Comparison of ENCODE assay signal across 1 cellular context in the genomic region with DNA sequence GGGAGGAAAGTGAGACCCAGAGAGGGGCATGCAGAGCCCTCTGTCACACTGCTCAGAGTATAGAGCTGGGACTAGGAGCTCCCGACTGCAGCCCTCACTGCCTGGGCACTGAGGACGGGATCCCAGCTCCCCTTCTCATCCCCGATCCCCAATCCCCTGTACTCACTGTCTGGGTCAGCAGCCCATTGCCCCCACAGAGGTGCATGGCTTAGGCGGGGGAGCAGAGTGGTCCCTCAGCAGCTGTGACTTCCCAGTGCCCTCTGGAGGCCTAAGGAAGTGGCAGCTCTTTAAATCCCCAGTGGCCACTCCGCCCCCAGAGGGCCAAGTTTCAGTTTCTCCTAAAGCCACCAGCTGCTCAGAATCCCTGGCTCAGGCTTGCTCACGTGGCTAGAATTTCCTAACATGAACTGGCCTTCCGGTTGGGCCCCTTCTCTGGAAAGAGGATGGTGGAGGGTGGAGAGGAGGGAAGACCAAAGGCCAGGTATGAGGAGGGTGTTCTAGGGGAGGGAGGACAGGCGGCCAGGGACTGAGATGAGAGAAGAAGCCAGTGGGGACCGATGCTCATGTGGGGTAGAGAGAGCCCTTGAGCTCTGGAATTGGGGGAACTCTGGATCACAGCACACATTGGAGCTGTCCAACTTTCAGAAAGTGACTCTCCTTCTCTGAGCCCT.
A peak's percentile ranks its signal among the peaks of the same experiment; 100 is the strongest.
TF ChIP-seq lines count a peak whose summit lies in the region.

A gene with protein sequence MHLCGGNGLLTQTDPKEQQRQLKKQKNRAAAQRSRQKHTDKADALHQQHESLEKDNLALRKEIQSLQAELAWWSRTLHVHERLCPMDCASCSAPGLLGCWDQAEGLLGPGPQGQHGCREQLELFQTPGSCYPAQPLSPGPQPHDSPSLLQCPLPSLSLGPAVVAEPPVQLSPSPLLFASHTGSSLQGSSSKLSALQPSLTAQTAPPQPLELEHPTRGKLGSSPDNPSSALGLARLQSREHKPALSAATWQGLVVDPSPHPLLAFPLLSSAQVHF (minus strand): TSS at position 262 of the 671 bp plus-strand sequence. CDS start 57 bp downstream, at position 205.

TF ChIP-seq in K562, 482 proteins besides CTCF, POLR2A, EP300 and RAD21 (continued from another document and continues in another):
- TF ChIP-seq, protein P1, sequence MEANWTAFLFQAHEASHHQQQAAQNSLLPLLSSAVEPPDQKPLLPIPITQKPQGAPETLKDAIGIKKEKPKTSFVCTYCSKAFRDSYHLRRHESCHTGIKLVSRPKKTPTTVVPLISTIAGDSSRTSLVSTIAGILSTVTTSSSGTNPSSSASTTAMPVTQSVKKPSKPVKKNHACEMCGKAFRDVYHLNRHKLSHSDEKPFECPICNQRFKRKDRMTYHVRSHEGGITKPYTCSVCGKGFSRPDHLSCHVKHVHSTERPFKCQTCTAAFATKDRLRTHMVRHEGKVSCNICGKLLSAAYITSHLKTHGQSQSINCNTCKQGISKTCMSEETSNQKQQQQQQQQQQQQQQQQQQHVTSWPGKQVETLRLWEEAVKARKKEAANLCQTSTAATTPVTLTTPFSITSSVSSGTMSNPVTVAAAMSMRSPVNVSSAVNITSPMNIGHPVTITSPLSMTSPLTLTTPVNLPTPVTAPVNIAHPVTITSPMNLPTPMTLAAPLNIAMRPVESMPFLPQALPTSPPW (CRISPR knock-in tag; IDR thresholded peaks at IDR 0.05): peak; percentile 75
- TF ChIP-seq PHF8 (IDR thresholded peaks at IDR 0.05; ENCODE audit: borderline replicate concordance, low read length): peak; percentile 63; the same call in 1 of the 2 replicates
- no peak for TF ChIP-seq C11orf30 (IDR thresholded peaks at IDR 0.05; ENCODE audit: low read depth)
- no peak for TF ChIP-seq ZBTB8A (IDR thresholded peaks at IDR 0.05; ENCODE audit: partially characterized antibody)
- TF ChIP-seq WHSC1 (IDR thresholded peaks at IDR 0.05; ENCODE audit: low read length): no peak
- TF ChIP-seq, protein P2, sequence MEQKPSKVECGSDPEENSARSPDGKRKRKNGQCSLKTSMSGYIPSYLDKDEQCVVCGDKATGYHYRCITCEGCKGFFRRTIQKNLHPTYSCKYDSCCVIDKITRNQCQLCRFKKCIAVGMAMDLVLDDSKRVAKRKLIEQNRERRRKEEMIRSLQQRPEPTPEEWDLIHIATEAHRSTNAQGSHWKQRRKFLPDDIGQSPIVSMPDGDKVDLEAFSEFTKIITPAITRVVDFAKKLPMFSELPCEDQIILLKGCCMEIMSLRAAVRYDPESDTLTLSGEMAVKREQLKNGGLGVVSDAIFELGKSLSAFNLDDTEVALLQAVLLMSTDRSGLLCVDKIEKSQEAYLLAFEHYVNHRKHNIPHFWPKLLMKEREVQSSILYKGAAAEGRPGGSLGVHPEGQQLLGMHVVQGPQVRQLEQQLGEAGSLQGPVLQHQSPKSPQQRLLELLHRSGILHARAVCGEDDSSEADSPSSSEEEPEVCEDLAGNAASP (IDR thresholded peaks at IDR 0.05): no peak
- 0 out of 2 replicates have a peak, but pooled peaks have one; percentile 50 for TF ChIP-seq LEF1 (IDR thresholded peaks at IDR 0.05)
- TF ChIP-seq MIER1 (IDR thresholded peaks at IDR 0.05; ENCODE audit: low read depth): peak; percentile 71; the same call in 1 of the 2 replicates
- no peak for TF ChIP-seq NUFIP1 (IDR thresholded peaks at IDR 0.05; ENCODE audit: partially characterized antibody)
- no peak for TF ChIP-seq STAT5B (CRISPR knock-in tag; IDR thresholded peaks at IDR 0.05)
- TF ChIP-seq, protein P3, sequence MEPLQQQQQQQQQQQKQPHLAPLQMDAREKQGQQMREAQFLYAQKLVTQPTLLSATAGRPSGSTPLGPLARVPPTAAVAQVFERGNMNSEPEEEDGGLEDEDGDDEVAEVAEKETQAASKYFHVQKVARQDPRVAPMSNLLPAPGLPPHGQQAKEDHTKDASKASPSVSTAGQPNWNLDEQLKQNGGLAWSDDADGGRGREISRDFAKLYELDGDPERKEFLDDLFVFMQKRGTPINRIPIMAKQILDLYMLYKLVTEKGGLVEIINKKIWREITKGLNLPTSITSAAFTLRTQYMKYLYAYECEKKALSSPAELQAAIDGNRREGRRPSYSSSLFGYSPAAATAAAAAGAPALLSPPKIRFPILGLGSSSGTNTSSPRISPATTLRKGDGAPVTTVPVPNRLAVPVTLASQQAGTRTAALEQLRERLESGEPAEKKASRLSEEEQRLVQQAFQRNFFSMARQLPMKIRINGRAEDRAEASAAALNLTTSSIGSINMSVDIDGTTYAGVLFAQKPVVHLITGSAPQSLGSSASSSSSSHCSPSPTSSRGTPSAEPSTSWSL (CRISPR knock-in tag; IDR thresholded peaks at IDR 0.05; ENCODE audit: borderline replicate concordance): no peak
- TF ChIP-seq GABPB2 (CRISPR knock-in tag; conservative IDR thresholded peaks at IDR 0.05): no peak
- no peak for TF ChIP-seq HNRNPUL1 (IDR thresholded peaks at IDR 0.05; ENCODE audit: low read length)
- TF ChIP-seq STAG1 (CRISPR knock-in tag; IDR thresholded peaks at IDR 0.05; ENCODE audit: borderline replicate concordance): peak; percentile 3; the same call in 1 of the 2 replicates
- no peak for TF ChIP-seq ZNF354B (CRISPR knock-in tag; IDR thresholded peaks at IDR 0.05)
- peak; percentile 78 for TF ChIP-seq RAD51 (IDR thresholded peaks at IDR 0.05; ENCODE audit: borderline replicate concordance, low read depth)
- peak; percentile 48; the same call in 1 of the 2 replicates for TF ChIP-seq SUPT5H (IDR thresholded peaks at IDR 0.05)
- TF ChIP-seq BMI1 (IDR thresholded peaks at IDR 0.05; ENCODE audit: low read length): no peak
- TF ChIP-seq ZC3H4 (CRISPR knock-in tag; IDR thresholded peaks at IDR 0.05; ENCODE audit: borderline replicate concordance): no peak
- no peak for TF ChIP-seq HNRNPK (IDR thresholded peaks at IDR 0.05; ENCODE audit: low read depth, low read length, poor library complexity, severe bottlenecking)
- TF ChIP-seq SMARCA4 (IDR thresholded peaks at IDR 0.05): peak; percentile 61; the same call in 1 of the 2 replicates
- no peak for TF ChIP-seq HMG20A (CRISPR knock-in tag; conservative IDR thresholded peaks at IDR 0.05)
- TF ChIP-seq BRF1 (IDR thresholded peaks at IDR 0.05; ENCODE audit: borderline replicate concordance, extremely low read depth, insufficient read length): no peak
- TF ChIP-seq, protein P4, sequence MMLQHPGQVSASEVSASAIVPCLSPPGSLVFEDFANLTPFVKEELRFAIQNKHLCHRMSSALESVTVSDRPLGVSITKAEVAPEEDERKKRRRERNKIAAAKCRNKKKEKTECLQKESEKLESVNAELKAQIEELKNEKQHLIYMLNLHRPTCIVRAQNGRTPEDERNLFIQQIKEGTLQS (IDR thresholded peaks at IDR 0.05): no peak
- TF ChIP-seq, protein P4 (CRISPR knock-in tag; conservative IDR thresholded peaks at IDR 0.05): no peak
- no peak for TF ChIP-seq ZNF165 (CRISPR knock-in tag; IDR thresholded peaks at IDR 0.05; ENCODE audit: borderline replicate concordance)
- TF ChIP-seq ZNF444 (CRISPR knock-in tag; IDR thresholded peaks at IDR 0.05): no peak
- TF ChIP-seq U2AF2 (optimal IDR thresholded peaks at IDR 0.05; ENCODE audit: low read depth, low read length): no peak
- TF ChIP-seq EP400 (IDR thresholded peaks at IDR 0.05): peak; percentile 80
- no peak for TF ChIP-seq ZNF699 (CRISPR knock-in tag; IDR thresholded peaks at IDR 0.05; ENCODE audit: insufficient replicate concordance)
- no peak for TF ChIP-seq CBX1 (IDR thresholded peaks at IDR 0.05; ENCODE audit: low read depth)
- TF ChIP-seq, protein P5, sequence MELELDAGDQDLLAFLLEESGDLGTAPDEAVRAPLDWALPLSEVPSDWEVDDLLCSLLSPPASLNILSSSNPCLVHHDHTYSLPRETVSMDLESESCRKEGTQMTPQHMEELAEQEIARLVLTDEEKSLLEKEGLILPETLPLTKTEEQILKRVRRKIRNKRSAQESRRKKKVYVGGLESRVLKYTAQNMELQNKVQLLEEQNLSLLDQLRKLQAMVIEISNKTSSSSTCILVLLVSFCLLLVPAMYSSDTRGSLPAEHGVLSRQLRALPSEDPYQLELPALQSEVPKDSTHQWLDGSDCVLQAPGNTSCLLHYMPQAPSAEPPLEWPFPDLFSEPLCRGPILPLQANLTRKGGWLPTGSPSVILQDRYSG (tag; conservative IDR thresholded peaks at IDR 0.05; ENCODE audit: low read depth): no peak
- no peak for TF ChIP-seq NFIX (CRISPR knock-in tag; IDR thresholded peaks at IDR 0.05; ENCODE audit: low read depth)
- TF ChIP-seq ZNF436 (CRISPR knock-in tag; IDR thresholded peaks at IDR 0.05): no peak
- TF ChIP-seq SRSF9 (IDR thresholded peaks at IDR 0.05; ENCODE audit: borderline replicate concordance, low read depth, low read length): no peak
- peak; percentile 85 for TF ChIP-seq TAF9B (IDR thresholded peaks at IDR 0.05; ENCODE audit: partially characterized antibody)
- 0 out of 2 replicates have a peak, but pooled peaks have one; percentile 36 for TF ChIP-seq SMARCE1 (IDR thresholded peaks at IDR 0.05)
- no peak for TF ChIP-seq ZNF668 (CRISPR knock-in tag; IDR thresholded peaks at IDR 0.05)
- TF ChIP-seq ZNF589 (CRISPR knock-in tag; IDR thresholded peaks at IDR 0.05; ENCODE audit: low read depth): 0 out of 2 replicates have a peak, but pooled peaks have one; percentile 57
- TF ChIP-seq ZZZ3 (IDR thresholded peaks at IDR 0.05): no peak
- no peak for TF ChIP-seq POLR2H (tag; IDR thresholded peaks at IDR 0.05; ENCODE audit: low read depth)
- TF ChIP-seq NFIC (IDR thresholded peaks at IDR 0.05): no peak
- no peak for TF ChIP-seq PML (IDR thresholded peaks at IDR 0.05; ENCODE audit: low read length)
- TF ChIP-seq, protein P6, sequence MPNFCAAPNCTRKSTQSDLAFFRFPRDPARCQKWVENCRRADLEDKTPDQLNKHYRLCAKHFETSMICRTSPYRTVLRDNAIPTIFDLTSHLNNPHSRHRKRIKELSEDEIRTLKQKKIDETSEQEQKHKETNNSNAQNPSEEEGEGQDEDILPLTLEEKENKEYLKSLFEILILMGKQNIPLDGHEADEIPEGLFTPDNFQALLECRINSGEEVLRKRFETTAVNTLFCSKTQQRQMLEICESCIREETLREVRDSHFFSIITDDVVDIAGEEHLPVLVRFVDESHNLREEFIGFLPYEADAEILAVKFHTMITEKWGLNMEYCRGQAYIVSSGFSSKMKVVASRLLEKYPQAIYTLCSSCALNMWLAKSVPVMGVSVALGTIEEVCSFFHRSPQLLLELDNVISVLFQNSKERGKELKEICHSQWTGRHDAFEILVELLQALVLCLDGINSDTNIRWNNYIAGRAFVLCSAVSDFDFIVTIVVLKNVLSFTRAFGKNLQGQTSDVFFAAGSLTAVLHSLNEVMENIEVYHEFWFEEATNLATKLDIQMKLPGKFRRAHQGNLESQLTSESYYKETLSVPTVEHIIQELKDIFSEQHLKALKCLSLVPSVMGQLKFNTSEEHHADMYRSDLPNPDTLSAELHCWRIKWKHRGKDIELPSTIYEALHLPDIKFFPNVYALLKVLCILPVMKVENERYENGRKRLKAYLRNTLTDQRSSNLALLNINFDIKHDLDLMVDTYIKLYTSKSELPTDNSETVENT (CRISPR knock-in tag; IDR thresholded peaks at IDR 0.05): no peak
- TF ChIP-seq, protein P7, sequence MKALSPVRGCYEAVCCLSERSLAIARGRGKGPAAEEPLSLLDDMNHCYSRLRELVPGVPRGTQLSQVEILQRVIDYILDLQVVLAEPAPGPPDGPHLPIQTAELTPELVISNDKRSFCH (CRISPR knock-in tag; IDR thresholded peaks at IDR 0.05): no peak
- TF ChIP-seq, protein P7 (tag; IDR thresholded peaks at IDR 0.05): no peak
- TF ChIP-seq SMAD2 (IDR thresholded peaks at IDR 0.05; ENCODE audit: low read depth, low read length): no peak
- TF ChIP-seq TEAD1 (CRISPR knock-in tag; IDR thresholded peaks at IDR 0.05): no peak
- TF ChIP-seq, protein P8, sequence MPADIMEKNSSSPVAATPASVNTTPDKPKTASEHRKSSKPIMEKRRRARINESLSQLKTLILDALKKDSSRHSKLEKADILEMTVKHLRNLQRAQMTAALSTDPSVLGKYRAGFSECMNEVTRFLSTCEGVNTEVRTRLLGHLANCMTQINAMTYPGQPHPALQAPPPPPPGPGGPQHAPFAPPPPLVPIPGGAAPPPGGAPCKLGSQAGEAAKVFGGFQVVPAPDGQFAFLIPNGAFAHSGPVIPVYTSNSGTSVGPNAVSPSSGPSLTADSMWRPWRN (IDR thresholded peaks at IDR 0.05; ENCODE audit: low read depth): no peak
- 0 out of 4 replicates have a peak, but pooled peaks of 1 of the 2 experiments have one; percentile 24 for TF ChIP-seq MCM7 (IDR thresholded peaks at IDR 0.05)
- no peak for TF ChIP-seq ZNF347 (CRISPR knock-in tag; IDR thresholded peaks at IDR 0.05; ENCODE audit: low read depth)
- TF ChIP-seq DNMT1 (IDR thresholded peaks at IDR 0.05): no peak
- peak; percentile 64 for TF ChIP-seq TBP (optimal IDR thresholded peaks at IDR 0.05; ENCODE audit: low read depth, low read length)
- TF ChIP-seq HOXB6 (CRISPR knock-in tag; IDR thresholded peaks at IDR 0.05; ENCODE audit: borderline replicate concordance): no peak
- TF ChIP-seq CBX2 (IDR thresholded peaks at IDR 0.05; ENCODE audit: insufficient read depth, low read length, poor library complexity, severe bottlenecking): no peak
- TF ChIP-seq SETDB1 (IDR thresholded peaks at IDR 0.05; ENCODE audit: low read length): no peak
- peak in 1 of 3 experiments; percentile 34 for TF ChIP-seq YY1 (IDR thresholded peaks at IDR 0.05; ENCODE audit: borderline replicate concordance in 1 of 3, control insufficient read depth in 1 of 3, extremely low read depth in 1 of 3, insufficient read depth in 3 of 3, insufficient read length in 1 of 3, insufficient replicate concordance in 2 of 3, low read depth in 1 of 3, low read length in 2 of 3)
- no peak for TF ChIP-seq NCOA2 (IDR thresholded peaks at IDR 0.05; ENCODE audit: partially characterized antibody in 2 of 2)
- no peak for TF ChIP-seq FOXJ2 (tag; IDR thresholded peaks at IDR 0.05)
- TF ChIP-seq GATAD2A (IDR thresholded peaks at IDR 0.05): 0 out of 2 replicates have a peak, but pooled peaks have one; percentile 52
- TF ChIP-seq ZNF146 (CRISPR knock-in tag; IDR thresholded peaks at IDR 0.05; ENCODE audit: unreplicated experiment): no peak
- peak; percentile 41 for TF ChIP-seq SOX6 (IDR thresholded peaks at IDR 0.05)
- TF ChIP-seq SREBF2 (CRISPR knock-in tag; IDR thresholded peaks at IDR 0.05): peak; percentile 21; the same call in 1 of the 2 replicates
- TF ChIP-seq SMAD4 (CRISPR knock-in tag; conservative IDR thresholded peaks at IDR 0.05): peak; percentile 67
- no peak for TF ChIP-seq HNRNPL (IDR thresholded peaks at IDR 0.05; ENCODE audit: low read depth, low read length)
- TF ChIP-seq, protein P9, sequence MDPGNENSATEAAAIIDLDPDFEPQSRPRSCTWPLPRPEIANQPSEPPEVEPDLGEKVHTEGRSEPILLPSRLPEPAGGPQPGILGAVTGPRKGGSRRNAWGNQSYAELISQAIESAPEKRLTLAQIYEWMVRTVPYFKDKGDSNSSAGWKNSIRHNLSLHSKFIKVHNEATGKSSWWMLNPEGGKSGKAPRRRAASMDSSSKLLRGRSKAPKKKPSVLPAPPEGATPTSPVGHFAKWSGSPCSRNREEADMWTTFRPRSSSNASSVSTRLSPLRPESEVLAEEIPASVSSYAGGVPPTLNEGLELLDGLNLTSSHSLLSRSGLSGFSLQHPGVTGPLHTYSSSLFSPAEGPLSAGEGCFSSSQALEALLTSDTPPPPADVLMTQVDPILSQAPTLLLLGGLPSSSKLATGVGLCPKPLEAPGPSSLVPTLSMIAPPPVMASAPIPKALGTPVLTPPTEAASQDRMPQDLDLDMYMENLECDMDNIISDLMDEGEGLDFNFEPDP (CRISPR knock-in tag; IDR thresholded peaks at IDR 0.05): no peak
